1 cellular context compared by ENCODE assay signal in the genomic region with DNA sequence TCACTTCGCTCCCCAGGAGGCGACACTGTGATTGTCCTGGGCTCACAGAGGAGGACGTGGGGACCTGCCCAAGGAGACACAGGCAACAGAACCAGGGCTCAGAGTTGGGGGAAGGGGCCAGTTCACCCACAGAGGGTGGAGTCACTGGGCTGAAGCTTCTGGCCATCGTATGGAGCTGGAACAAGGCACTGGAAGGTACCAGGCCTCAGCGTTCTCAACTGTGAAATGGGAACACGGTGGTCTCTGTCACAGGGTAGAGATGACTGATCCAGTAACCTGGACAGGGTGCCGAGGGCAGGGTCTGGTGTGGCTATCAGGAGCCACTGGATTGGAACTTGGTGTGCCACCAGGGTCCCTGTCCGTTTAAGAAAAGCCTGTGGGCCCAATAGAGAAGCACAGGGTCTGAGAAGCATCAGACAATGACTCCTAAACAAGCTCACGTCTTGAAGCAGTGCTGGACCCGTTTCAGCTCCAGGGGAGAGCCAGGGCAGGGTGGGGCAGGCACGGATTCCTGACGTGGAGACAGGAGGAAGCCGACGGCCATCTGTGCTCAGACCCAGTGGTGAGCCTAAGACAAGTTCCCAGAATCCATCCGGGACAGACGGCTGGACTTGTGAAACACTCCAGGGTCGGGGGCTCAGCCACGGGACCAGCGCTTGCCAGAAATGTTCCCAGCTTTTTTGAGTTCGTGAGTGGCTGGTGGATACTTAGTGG.
TF ChIP-seq lines count a peak whose summit lies in the region.

No MANE protein-coding gene starts in this region.

TF ChIP-seq in IMR-90, 13 proteins besides CTCF, POLR2A, EP300 and RAD21 (continued from another document):
- TF ChIP-seq BHLHE40 (IDR thresholded peaks at IDR 0.05; ENCODE audit: low read depth, low read length) (no peak), CHD1 (IDR thresholded peaks at IDR 0.05; ENCODE audit: low read depth, low read length) (no peak), NFE2L2 (IDR thresholded peaks at IDR 0.05; ENCODE audit: low read depth, low read length) (no peak), MAFK (IDR thresholded peaks at IDR 0.05; ENCODE audit: low read depth, low read length) (no peak), CEBPB (IDR thresholded peaks at IDR 0.05; ENCODE audit: low read depth, low read length) (no peak), MXI1 (IDR thresholded peaks at IDR 0.05; ENCODE audit: borderline replicate concordance, low read depth, low read length) (no peak), SMC3 (IDR thresholded peaks at IDR 0.05; ENCODE audit: low read depth, low read length) (no peak), MAZ (IDR thresholded peaks at IDR 0.05; ENCODE audit: borderline replicate concordance, low read depth, low read length) (no peak), USF2 (IDR thresholded peaks at IDR 0.05; ENCODE audit: low read depth, low read length) (no peak), RCOR1 (IDR thresholded peaks at IDR 0.05; ENCODE audit: insufficient replicate concordance, low read length) (no peak), RFX5 (IDR thresholded peaks at IDR 0.05; ENCODE audit: low read depth, low read length) (no peak)
